Comparison of ENCODE assay signal across 9 cellular contexts in the genomic region with DNA sequence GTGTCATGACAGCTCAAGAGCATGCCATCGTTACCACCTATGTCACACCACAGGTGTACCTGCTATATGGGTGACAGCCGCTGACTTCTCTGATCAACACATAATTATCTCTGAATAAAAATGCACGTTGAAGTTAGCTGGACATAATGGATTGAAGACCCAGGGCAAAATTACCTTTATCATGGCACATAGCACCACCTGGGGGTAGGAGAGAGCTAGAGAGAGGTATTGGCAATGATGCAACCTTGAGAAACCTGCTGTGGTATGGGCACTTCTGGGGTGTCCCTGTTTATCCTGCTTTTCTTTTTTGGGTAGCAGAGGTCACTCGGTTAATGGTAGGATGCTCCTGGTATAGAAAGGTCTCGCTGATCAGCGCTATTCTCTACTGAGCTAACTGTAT.
DNase-seq lines count a peak whose midpoint lies in the region; ATAC-seq and TF ChIP-seq lines count a peak whose summit lies in the region.
"Had no signal": no experiment of that assay in that cellular context is flagged by ENCODE, and none has a peak within 500 bp of the region (broad histone marks: within the 10 kb centered on the region; RNA-seq: fewer than 3 reads in every experiment).

No MANE protein-coding gene starts in this region.

- ATAC-seq in RWPE2 (ENCODE audit: low read depth): 0 out of 3 replicates have a peak, but pooled peaks have one; percentile 23
- ATAC-seq in CD4-positive, alpha-beta T cell (ENCODE audit: poor library complexity): no peak

- H3K27ac ChIP-seq in RWPE2 (ENCODE audit: poor library complexity, severe bottlenecking) (no peak overlapping the region), coronary artery (no peak overlapping the region)
- no peak overlapping the region for H3K27ac ChIP-seq in CD4-positive, alpha-beta T cell (ENCODE audit: low read depth, low read length)
- H3K27ac ChIP-seq: upper lobe of left lung had no signal

- no peaks in the 10 kb centered on the region for H3K36me3 Mint-ChIP-seq in CD4-positive, alpha-beta T cell (ENCODE audit: low read depth)

- H3K4me1 Mint-ChIP-seq in CD4-positive, alpha-beta T cell (ENCODE audit: low read depth): no peaks in the 10 kb centered on the region

- POLR2A ChIA-PET in CD4-positive, alpha-beta T cell (lab: Charles Lee): no interaction called here

- no peaks in the 10 kb centered on the region for H3K4me1 ChIP-seq in RWPE2 (ENCODE audit: insufficient read depth, poor library complexity, severe bottlenecking)
- H3K4me1 ChIP-seq: upper lobe of left lung had no signal

- H3K27ac Mint-ChIP-seq in CD4-positive, alpha-beta T cell: no peak overlapping the region

- no peaks in the 10 kb centered on the region for H3K27me3 Mint-ChIP-seq in CD4-positive, alpha-beta T cell

- H3K9me3 Mint-ChIP-seq in CD4-positive, alpha-beta T cell: no peaks in the 10 kb centered on the region

- no peak overlapping the region for H3K4me3 ChIP-seq in RWPE2 (ENCODE audit: severe bottlenecking)
- no peak overlapping the region for H3K4me3 ChIP-seq in coronary artery
- H3K4me3 ChIP-seq in MG63: no peak overlapping the region
- H3K4me3 ChIP-seq: upper lobe of left lung had no signal

- no peak overlapping the region for H3K4me3 Mint-ChIP-seq in CD4-positive, alpha-beta T cell

- H3K27me3 ChIP-seq in RWPE2 (ENCODE audit: insufficient read depth, poor library complexity, severe bottlenecking) (no peaks in the 10 kb centered on the region), MG63 (no peaks in the 10 kb centered on the region)
- no peaks in the 10 kb centered on the region for H3K27me3 ChIP-seq in CD4-positive, alpha-beta T cell (ENCODE audit: control insufficient read depth, insufficient read depth, low read length)
- H3K27me3 ChIP-seq: upper lobe of left lung had no signal

- intact Hi-C loops in CD4-positive, alpha-beta T cell (cut with DNase I, micrococcal nuclease): no loop called here

- peak; percentile 45 for TF ChIP-seq CTCF in RWPE2 (IDR thresholded peaks at IDR 0.05; ENCODE audit: poor library complexity, severe bottlenecking)
- no peak for TF ChIP-seq CTCF in coronary artery (IDR thresholded peaks at IDR 0.05)
- no peak for TF ChIP-seq CTCF in CD4-positive, alpha-beta T cell (IDR thresholded peaks at IDR 0.05)

- H3K9me3 ChIP-seq in RWPE2 (ENCODE audit: severe bottlenecking) (no peaks in the 10 kb centered on the region), MG63 (no peaks in the 10 kb centered on the region)
- H3K9me3 ChIP-seq in CD4-positive, alpha-beta T cell (ENCODE audit: control insufficient read depth, low read length): no peaks in the 10 kb centered on the region
- H3K9me3 ChIP-seq: upper lobe of left lung had no signal

- DNase-seq in Daoy (ENCODE audit: low read depth) (peak; percentile 39), HS-27A (ENCODE audit: low read depth) (peak; percentile 7), RWPE2 (ENCODE audit: low spot score) (no peak), kidney tubule cell (ENCODE audit: low spot score) (peak; percentile 25), coronary artery (ENCODE audit: low spot score) (no peak), MG63 (no peak)
- no peak for DNase-seq in activated CD4-positive, alpha-beta T cell treated with anti-CD3 and anti-CD28 coated beads, Interleukin-2, amount 50 U/mL, for 48 hours
- DNase-seq in CD4-positive, alpha-beta T cell: no peak
- DNase-seq: upper lobe of left lung had no signal

- H3K36me3 ChIP-seq in RWPE2 (ENCODE audit: low read depth) (no peaks in the 10 kb centered on the region), MG63 (no peaks in the 10 kb centered on the region)
- H3K36me3 ChIP-seq: upper lobe of left lung had no signal

- CTCF ChIA-PET in CD4-positive, alpha-beta T cell (lab: Charles Lee): no interaction called here

Comparison
In these comparisons a context has a peak if more than half of its experiments do, and no peak if none do; other contexts are left out.
1. DNase-seq: peak in Daoy (single experiment), HS-27A (single experiment) and kidney tubule cell (single experiment); none in RWPE2 (single experiment), coronary artery (single experiment), activated CD4-positive, alpha-beta T cell treated with anti-CD3 and anti-CD28 coated beads, Interleukin-2, amount 50 U/mL, for 48 hours (0 of 2), MG63 (single experiment) and CD4-positive, alpha-beta T cell (0 of 10).